In the genomic region with DNA sequence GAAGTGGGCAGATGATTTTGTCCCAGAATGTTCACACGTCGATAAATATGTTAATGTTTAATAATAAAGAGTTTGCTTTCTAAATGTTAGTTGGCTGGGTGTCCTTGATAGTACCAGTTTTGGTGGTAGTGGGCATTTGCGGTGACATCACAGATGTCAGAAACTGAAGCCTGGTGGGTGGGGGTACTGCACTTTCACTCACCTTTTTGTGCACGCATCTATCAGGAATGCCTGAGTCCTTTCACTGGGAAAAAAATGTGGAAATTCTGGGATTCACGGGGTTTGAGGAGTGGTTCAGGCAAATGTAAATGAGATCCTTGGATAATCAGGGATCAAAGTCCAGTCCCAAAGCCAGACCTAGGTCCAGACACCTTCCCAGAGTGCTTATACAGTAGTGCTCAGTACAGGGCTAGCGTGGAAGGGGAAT, we compare ENCODE assay signal across 10 cellular contexts. TPM values are rescaled to one million over a fixed set of nuclear protein-coding genes. Genes with fewer than 3 reads are reported as not detected.
DNase-seq lines count a peak whose midpoint lies in the region; ATAC-seq and TF ChIP-seq lines count a peak whose summit lies in the region.
"Had no signal": no experiment of that assay in that cellular context is flagged by ENCODE, and none has a peak within 500 bp of the region (broad histone marks: within the 10 kb centered on the region; RNA-seq: fewer than 3 reads in every experiment).

No MANE protein-coding gene starts in this region.

- peak overlapping the region; percentile 95 to 100 (median 98) for H3K27ac ChIP-seq in heart right ventricle
- H3K27ac ChIP-seq in uterus = peak overlapping the region; percentile 88 to 94

- peaks cover 22% of the 10 kb centered on the region for H3K4me1 Mint-ChIP-seq in neural crest cell

- no peak for TF ChIP-seq POLR2A in uterus (IDR thresholded peaks at IDR 0.05)

- peak overlapping the region; percentile 20 for H3K4me3 Mint-ChIP-seq in neural crest cell

- no peaks in the 10 kb centered on the region for H3K36me3 Mint-ChIP-seq in neural crest cell (ENCODE audit: low read depth)

- H3K4me1 ChIP-seq in heart right ventricle (peaks cover 6 to 67% (median 52%) of the 10 kb centered on the region in 9 donors), endocrine pancreas (ENCODE audit: control insufficient read depth, insufficient read depth, low read length) (peaks cover 4% of the 10 kb centered on the region), uterus (no peaks in the 10 kb centered on the region)

- ATAC-seq in heart right ventricle = no peak
- ATAC-seq in left cardiac atrium = no peak
- no peak for ATAC-seq in HG02759 (IDR thresholded peaks at IDR 0.05; ENCODE audit: unreplicated experiment)
- ATAC-seq: stimulated activated naive B cell treated with anti-CD40 and anti-IgM and Interleukin-4, amounts not matched to agents 10 μg/mL and 1 μg/mL and 100 μg/mL, for 72 hours had no signal

- peaks cover 0 to 10% (median 0%) of the 10 kb centered on the region in 9 donors for H3K36me3 ChIP-seq in heart right ventricle
- no peaks in the 10 kb centered on the region for H3K36me3 ChIP-seq in endocrine pancreas (ENCODE audit: control insufficient read depth, insufficient read depth, low read length)
- H3K36me3 ChIP-seq in uterus = no peaks in the 10 kb centered on the region

- 57 to 72% methylated on average over 6 of the region's 6 CpGs for WGBS in heart right ventricle, 2 donors

- no peak overlapping the region for H3K9ac ChIP-seq in endocrine pancreas (ENCODE audit: control insufficient read depth, insufficient read depth, low read length)

- H3K27me3 ChIP-seq in heart right ventricle (peaks cover 0 to 24% (median 0%) of the 10 kb centered on the region in 7 donors), endocrine pancreas (ENCODE audit: control insufficient read depth, insufficient read depth, low read length) (no peaks in the 10 kb centered on the region), uterus (no peaks in the 10 kb centered on the region)

- H3K27me3 Mint-ChIP-seq in neural crest cell (ENCODE audit: low read depth) = peaks cover 92% of the 10 kb centered on the region

- DNase-seq in heart right ventricle = no peak
- DNase-seq in left cardiac atrium = no peak
- no peak for DNase-seq in neural crest cell (ENCODE audit: low read depth, low spot score)
- DNase-seq in uterus = no peak
- DNase-seq in NCI-H1930 (lab: John Stamatoyannopoulos, UW) = no peak
- DNase-seq in NCI-H345 (lab: John Stamatoyannopoulos, UW) = no peak
- DNase-seq: NCI-H1436; stimulated activated naive B cell treated with anti-CD40 and anti-IgM and Interleukin-4, amounts not matched to agents 10 μg/mL and 1 μg/mL and 100 μg/mL, for 72 hours had no signal

- H3K9me3 Mint-ChIP-seq in neural crest cell = no peaks in the 10 kb centered on the region

- intact Hi-C loops in heart right ventricle (cut with DNase I) (loop anchor here in 5 of 10 donors (2.0 to 5.0 kb wide), 5 partner anchors 37 to 238 kb away; no protein-coding TSS in a partner anchor), left cardiac atrium (cut with DNase I) (loop anchor here in 1 of 2 donors (5.0 kb wide), 1 partner anchor 52 kb away; no protein-coding TSS in a partner anchor), uterus (cut with DNase I; ENCODE audit: low total_unique reads) (no loop called here)

- H3K9me3 ChIP-seq in heart right ventricle (no peaks in the 10 kb centered on the region), endocrine pancreas (ENCODE audit: control insufficient read depth, low read length) (no peaks in the 10 kb centered on the region), uterus (no peaks in the 10 kb centered on the region)

- H3K4me3 ChIP-seq in heart right ventricle = peak overlapping the region; percentile 75 to 96 (median 90)
- H3K4me3 ChIP-seq in endocrine pancreas (ENCODE audit: control insufficient read depth, insufficient read depth, low read length) = peak overlapping the region; percentile 76
- peak overlapping the region; percentile 72 to 83 for H3K4me3 ChIP-seq in uterus

- peak in 1 of 9 donors; percentile 24 for TF ChIP-seq CTCF in heart right ventricle (IDR thresholded peaks at IDR 0.05)
- no peak for TF ChIP-seq CTCF in neural crest cell (conservative IDR thresholded peaks at IDR 0.05)
- no peak for TF ChIP-seq CTCF in uterus (IDR thresholded peaks at IDR 0.05)

- H3K27ac Mint-ChIP-seq in neural crest cell (ENCODE audit: unreplicated experiment) = no peak overlapping the region
- H3K27ac Mint-ChIP-seq: stimulated activated naive B cell treated with anti-CD40 and anti-IgM and Interleukin-4, amounts not matched to agents 10 μg/mL and 1 μg/mL and 100 μg/mL, for 72 hours had no signal

RNA-seq across cellular contexts. Expression of a gene that starts 3.2 kb away (rescaled TPM):
- total RNA-seq in heart right ventricle (100 to 1,000 TPM; 176 to 415 (median 210) TPM), left cardiac atrium (100 to 1,000 TPM; 262 to 377 TPM), neural crest cell (0.14 and 0.27 TPM in 2 replicates), uterus (100 to 1,000 TPM in 3 of 4 donors, 10 to 100 TPM in 1; 35.0 to 465 (median 202) TPM)
- polyA plus RNA-seq in heart right ventricle = 100 to 1,000 TPM; 112 to 119 TPM

Comparison
In these comparisons a context has a peak if more than half of its experiments do, and no peak if none do; other contexts are left out.
1. RNA of a gene that starts 3.2 kb away (total RNA-seq): 262 to 377 TPM in left cardiac atrium, 35.0 to 465 TPM in uterus and 176 to 415 TPM in heart right ventricle; 0.14 to 0.27 TPM in neural crest cell; every median in the first group is over 10 times any median in the second.
2. Peak in every context shown above with its lines, with median percentiles within 50 percentile points of each other: H3K4me3 ChIP-seq.